Comparison of ENCODE assay signal across 8 cellular contexts in the genomic region with DNA sequence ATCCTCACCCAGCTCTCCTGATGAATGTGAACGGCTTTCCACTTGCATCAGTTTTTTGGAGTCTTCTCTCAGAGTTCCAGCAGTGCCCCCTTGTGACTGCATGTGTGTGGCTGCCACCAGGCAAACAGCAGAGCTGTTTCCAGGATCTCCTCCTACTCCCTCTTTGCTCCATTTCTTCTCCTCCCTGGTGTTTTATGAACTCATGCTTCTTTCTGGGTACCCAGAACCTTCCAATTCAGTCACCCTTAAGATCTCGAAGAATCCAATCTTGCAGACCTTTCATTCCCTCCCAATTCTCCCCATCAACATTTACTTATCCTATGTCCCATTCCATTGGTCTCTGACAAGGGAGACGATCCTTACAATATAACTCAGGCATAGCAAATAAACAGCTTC. TPM values are rescaled to one million over a fixed set of nuclear protein-coding genes. Genes with fewer than 3 reads are reported as not detected.
DNase-seq lines count a peak whose midpoint lies in the region; ATAC-seq and TF ChIP-seq lines count a peak whose summit lies in the region.

No MANE protein-coding gene starts in this region.

- TF ChIP-seq POLR2A in body of pancreas (IDR thresholded peaks at IDR 0.05): no peak

- H3K4me1 ChIP-seq in Panc1 (ENCODE audit: control insufficient read depth, insufficient read depth, low read length) (no peaks in the 10 kb centered on the region), body of pancreas (no peaks in the 10 kb centered on the region)

- CTCF ChIA-PET in Panc1 (lab: Charles Lee): interaction anchor here (0.5 to 1.1 kb wide), 3 partner anchors 139 to 699 kb away, joined by 3 to 4 read pairs (median 3); no protein-coding TSS in a partner anchor

- ATAC-seq in Panc1 (peak; percentile 79; the same call in 1 of the 2 replicates), body of pancreas (peak; percentile 70), GM18858 (IDR thresholded peaks at IDR 0.05; ENCODE audit: unreplicated experiment) (no peak), GM21360 (IDR thresholded peaks at IDR 0.05; ENCODE audit: unreplicated experiment) (no peak)

- intact Hi-C loops in Panc1 (cut with micrococcal nuclease; ENCODE audit: unreplicated experiment) (loop anchor here (2.0 kb wide), 1 partner anchor 139 kb away; no protein-coding TSS in a partner anchor), body of pancreas (cut with DNase I) (loop anchor here (5.0 kb wide), 1 partner anchor 139 kb away; no protein-coding TSS in a partner anchor)

- WGBS in body of pancreas, 2 donors: 22 to 23% methylated on average over 3 of the region's 3 CpGs

- peak; percentile 48 for DNase-seq in DMS114 treated with DMSO at 0.1 percent for 48 hours (lab: John Stamatoyannopoulos, UW; ENCODE audit: unreplicated experiment)
- DNase-seq in HT-29 (ENCODE audit: low spot score): peak; percentile 59
- no peak for DNase-seq in Panc1 (ENCODE audit: low read depth, low spot score)
- peak; percentile 62 to 80 (median 66) for DNase-seq in body of pancreas
- peak; percentile 34 for DNase-seq in iPS-NIHi11 (ENCODE audit: low spot score)
- peak; percentile 21 to 31 for DNase-seq in stimulated activated CD4-positive, alpha-beta T cell treated with anti-CD3 and anti-CD28 coated beads, Interleukin-2, amount 100 ng/mL, for 48 hours

- H3K9me3 ChIP-seq in Panc1 (ENCODE audit: control insufficient read depth, insufficient read depth, low read depth, low read length) (no peaks in the 10 kb centered on the region), body of pancreas (no peaks in the 10 kb centered on the region)

- in situ Hi-C loops in Panc1 (cut with HindIII; ENCODE audit: low pct_unique_long_range_greater_than_20kb, low sequenced_read_pairs): no loop called here

- no peak overlapping the region for H3K4me3 ChIP-seq in Panc1 (ENCODE audit: low read depth in 2 of 2, low read length in 2 of 2)
- H3K4me3 ChIP-seq in body of pancreas: no peak overlapping the region

- POLR2A ChIA-PET in Panc1 (lab: Charles Lee): no interaction called here

- no TSS peak for BruUV-seq in Panc1 (replicated peaks; lab: Mats Ljungman, UMichigan)

- H3K27me3 ChIP-seq in Panc1 (ENCODE audit: control insufficient read depth, insufficient read depth, low read length) (no peaks in the 10 kb centered on the region), body of pancreas (no peaks in the 10 kb centered on the region)

- TF ChIP-seq CTCF in Panc1 (IDR thresholded peaks at IDR 0.05): peak; percentile 75
- TF ChIP-seq CTCF in body of pancreas (IDR thresholded peaks at IDR 0.05): peak; percentile 36 to 60 (median 57)

- H3K27ac ChIP-seq in Panc1 (ENCODE audit: low read length) (peak overlapping the region; percentile 44; the same call in 1 of the 2 replicates), body of pancreas (no peak overlapping the region)

- no peaks in the 10 kb centered on the region for H3K36me3 ChIP-seq in Panc1 (ENCODE audit: control insufficient read depth, insufficient read depth, low read length)
- H3K36me3 ChIP-seq in body of pancreas (replicated peaks in 1 of 2; ENCODE audit: insufficient read depth in 1 of 2, low read depth in 2 of 2): no peaks in the 10 kb centered on the region

RNA-seq across cellular contexts. Expression of a gene that starts 6.8 kb away (rescaled TPM):
- 0.53 and 0.76 TPM in 2 replicates for total RNA-seq in HT-29 (2014; rRNA removed; shearing (Covaris generic))
- total RNA-seq in Panc1 (2021; ENCODE audit: unreplicated experiment) (0.92 TPM), body of pancreas (1 to 10 TPM; 3.1 to 5.3 TPM)
- 0.40 TPM for polyA plus RNA-seq in Panc1 (2012; ENCODE audit: insufficient read length)

RNA-seq across cellular contexts. Expression of a gene that starts 42.8 kb away (rescaled TPM):
- total RNA-seq in HT-29 (2014; rRNA removed; shearing (Covaris generic)): 4.8 and 5.7 TPM in 2 replicates
- total RNA-seq in Panc1 (2021; ENCODE audit: unreplicated experiment) (15.3 TPM), body of pancreas (10 to 100 TPM; 14.3 to 15.5 TPM)
- polyA plus RNA-seq in Panc1 (2012; ENCODE audit: insufficient read length): 16.4 TPM

Comparison
In these comparisons a context has a peak if more than half of its experiments do, and no peak if none do; other contexts are left out.
1. ATAC-seq: peak in Panc1 (single experiment) and body of pancreas (single experiment); none in GM18858 (single experiment) and GM21360 (single experiment).